ENCODE assay signal across 24 cellular contexts in the genomic region with DNA sequence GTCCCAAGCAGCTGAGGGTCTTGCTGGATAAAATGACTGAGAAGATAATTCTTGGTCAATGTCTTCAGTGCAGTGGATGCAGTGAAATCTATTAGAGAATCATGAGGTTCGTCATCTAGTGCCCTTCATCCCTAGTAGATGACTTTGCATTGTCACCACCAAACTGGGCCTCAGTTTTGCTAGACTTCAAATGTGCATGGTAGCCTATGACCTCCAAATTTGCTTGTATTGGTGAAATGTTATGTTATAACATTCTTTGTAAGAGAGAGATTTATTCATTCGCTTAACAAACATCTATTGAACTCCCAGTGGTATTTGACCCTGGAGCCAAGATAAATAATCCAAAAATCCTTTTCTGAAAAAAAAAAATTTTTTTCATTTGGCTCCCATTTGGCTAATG.
"Had no signal": no experiment of that assay in that cellular context is flagged by ENCODE, and none has a peak within 500 bp of the region (broad histone marks: within the 10 kb centered on the region; RNA-seq: fewer than 3 reads in every experiment).

No MANE protein-coding gene starts in this region.

- H3K9me3 ChIP-seq: colonic mucosa, esophagus muscularis mucosa, esophagus squamous epithelium, gastrocnemius medialis, gastroesophageal sphincter, heart left ventricle, heart right ventricle had no signal

- H3K27ac ChIP-seq: colonic mucosa, coronary artery, dorsolateral prefrontal cortex, epithelial cell of prostate, esophagus muscularis mucosa, esophagus squamous epithelium, foreskin keratinocyte, gastrocnemius medialis, gastroesophageal sphincter, heart left ventricle, heart right ventricle, hepatocyte had no signal

- H3K4me1 ChIP-seq: colonic mucosa, esophagus muscularis mucosa, gastrocnemius medialis, gastroesophageal sphincter, heart left ventricle had no signal

- H2AFZ ChIP-seq: hepatocyte had no signal

- DNase-seq: colonic mucosa; cortex of kidney; dermis blood vessel endothelial cell; dorsolateral prefrontal cortex; effector CD4-positive, alpha-beta T cell; effector CD8-positive, alpha-beta T cell; effector memory CD4-positive, alpha-beta T cell; effector memory CD8-positive, alpha-beta T cell; endodermal cell; erythroblast; esophagus squamous epithelium; foreskin fibroblast; foreskin melanocyte; gastrocnemius medialis; glutamatergic neuron; head of caudate nucleus; heart left ventricle; heart right ventricle had no signal

- H3K4me3 ChIP-seq: colonic mucosa, coronary artery, dorsolateral prefrontal cortex, esophagus muscularis mucosa, esophagus squamous epithelium, gastrocnemius medialis, gastroesophageal sphincter, heart left ventricle, heart right ventricle, hepatocyte had no signal

- H3K79me2 ChIP-seq: hepatocyte had no signal

- ATAC-seq: effector memory CD8-positive, alpha-beta T cell; foreskin keratinocyte; gastrocnemius medialis; gastroesophageal sphincter; heart left ventricle; heart right ventricle had no signal

- H3K4me2 ChIP-seq: hepatocyte had no signal

- H3K36me3 ChIP-seq: colonic mucosa, esophagus muscularis mucosa, esophagus squamous epithelium, gastrocnemius medialis, gastroesophageal sphincter, heart left ventricle, heart right ventricle had no signal

- H3K27me3 ChIP-seq: colonic mucosa, esophagus muscularis mucosa, foreskin keratinocyte, gastrocnemius medialis, hepatocyte had no signal
